In genomic region chr1:21255284-21255942, GRCh38 we compare ENCODE assay signal across 9 cellular contexts. TPM values are rescaled to one million over a fixed set of nuclear protein-coding genes. Genes with fewer than 3 reads are reported as not detected.
DNase-seq lines count a peak whose midpoint lies in the region; ATAC-seq, FAIRE-seq and TF ChIP-seq lines count a peak whose summit lies in the region.
"Had no signal": no experiment of that assay in that cellular context is flagged by ENCODE, and none has a peak within 500 bp of the region (broad histone marks: within the 10 kb centered on the region; RNA-seq: fewer than 3 reads in every experiment).

No MANE protein-coding gene starts in this region.

- no peak overlapping the region for H3K4me3 ChIP-seq in K562
- H3K4me3 ChIP-seq: BLaER1 treated with 17β-estradiol and CSF1 and Interleukin-3, amounts not matched to agents 10 nM and 100 nM had no signal

- TF ChIP-seq RAD21 in K562 (CRISPR knock-in tag; conservative IDR thresholded peaks at IDR 0.05 in 1 of 2, IDR thresholded peaks at IDR 0.05 in 1 of 2) = peak; percentile 98 to 99

- peaks cover 0 to 6% of the 10 kb centered on the region in 2 experiments; a peak in 2 of 5 replicates for H3K4me1 ChIP-seq in K562 (replicated peaks in 1 of 2; ENCODE audit: control insufficient read depth in 2 of 2, insufficient read depth in 2 of 2, low read length in 2 of 2)

- no peak overlapping the region for H3K27ac ChIP-seq in 22Rv1
- no peak overlapping the region for H3K27ac ChIP-seq in K562 (ENCODE audit: extremely low read depth, low read depth, low read length)

- no TSS peak for BruUV-seq in K562 (replicated peaks; lab: Mats Ljungman, UMichigan)

- in situ Hi-C loops in K562 (cut with MboI) = loop anchor here (5.0 to 10.0 kb wide), 3 partner anchors 112 to 399 kb away; no protein-coding TSS in a partner anchor

- H3K9me3 ChIP-seq in K562 (replicated peaks; ENCODE audit: control insufficient read depth, insufficient read depth, low read depth, low read length) = no peaks in the 10 kb centered on the region
- H3K9me3 ChIP-seq: BLaER1 treated with 17β-estradiol and CSF1 and Interleukin-3, amounts not matched to agents 10 nM and 100 nM had no signal

- DNase-seq in GM19240 (ENCODE audit: insufficient read length, low spot score) (peak; percentile 73), NCI-H2171 treated with DMSO at 0.1 percent for 48 hours (lab: John Stamatoyannopoulos, UW) (peak; percentile 81), UCSD-AML1 (lab: John Stamatoyannopoulos, UW; ENCODE audit: unreplicated experiment) (peak; percentile 86), K562 (ENCODE audit: extremely low read depth in 1 of 4, low spot score in 3 of 4) (peak; percentile 76 to 90 (median 80)), iPS DF 4.7 (ENCODE audit: extremely low read depth, low spot score) (peak; percentile 82)
- peak; percentile 63 to 78 for DNase-seq in stimulated activated CD4-positive, alpha-beta T cell treated with anti-CD3 and anti-CD28 coated beads, Interleukin-12 subunit alpha, Interleukin-12 subunit beta, amount 100 ng/mL, for 24 hours (ENCODE audit: low read depth in 2 of 2)

- H3K9ac ChIP-seq in K562 (ENCODE audit: insufficient read depth in 1 of 2, low read depth in 2 of 2, low read length in 2 of 2) = no peak overlapping the region

- H2AFZ ChIP-seq in K562 (ENCODE audit: low read depth, low read length) = no peak overlapping the region

- intact Hi-C loops in K562 (cut with micrococcal nuclease) = loop anchor here (1.0 kb wide), 2 partner anchors 79 to 113 kb away; no protein-coding TSS in a partner anchor

- 45% methylated on average over 11 of the region's 11 CpGs for WGBS in K562 (ENCODE audit: insufficient coverage, low coverage, missing lambda C conversion rate)

- no peak for TF ChIP-seq EP300 in K562 (IDR thresholded peaks at IDR 0.05; ENCODE audit: low read length)

- no peak for TF ChIP-seq POLR2A in K562 (conservative IDR thresholded peaks at IDR 0.05)

- FAIRE-seq in K562 (lab: Jason Lieb, UNC) = peak; percentile 97

- no peaks in the 10 kb centered on the region for H3K79me2 ChIP-seq in K562 (ENCODE audit: control insufficient read depth, insufficient read depth, low read length)

- H3K4me2 ChIP-seq in K562 (ENCODE audit: insufficient read depth, low read length) = no peak overlapping the region

- ATAC-seq in K562 (peak; percentile 96), GM19324 (IDR thresholded peaks at IDR 0.05; ENCODE audit: low FRiP score, unreplicated experiment) (no peak)

- CTCF ChIA-PET in K562 (lab: Yijun Ruan, JAX; ENCODE audit: low intra/inter-chr PET ratio) = interaction anchor here (0.9 to 5.8 kb wide), 6 partner anchors 15 to 242 kb away, joined by 3 to 86 read pairs (median 10); no protein-coding TSS in a partner anchor

- H3K36me3 ChIP-seq in K562 (ENCODE audit: control insufficient read depth, insufficient read depth, low read length) = peaks cover 10% of the 10 kb centered on the region; the same call in 1 of the 3 replicates

- H4K20me1 ChIP-seq in K562 (replicated peaks; ENCODE audit: control insufficient read depth, insufficient read depth, low read length) = peaks cover 17% of the 10 kb centered on the region

- peak; percentile 89 for TF ChIP-seq CTCF in 22Rv1 (IDR thresholded peaks at IDR 0.05)
- peak; percentile 92 to 98 (median 96) for TF ChIP-seq CTCF in K562 (IDR thresholded peaks at IDR 0.05 in 2 of 3, conservative IDR thresholded peaks at IDR 0.05 in 1 of 3; ENCODE audit: insufficient read depth in 2 of 3, low read depth in 1 of 3, low read length in 3 of 3)

- H3K9me1 ChIP-seq in K562 (ENCODE audit: control insufficient read depth, insufficient read depth, low read length) = no peaks in the 10 kb centered on the region

- POLR2A ChIA-PET in K562 (lab: Yijun Ruan, JAX) = interaction anchor here (0.7 to 3.1 kb wide), 11 partner anchors 8 to 740 kb away, joined by 3 to 20 read pairs (median 4); partner anchors contain the start of gene ECE1

- H3K27me3 ChIP-seq in K562 (ENCODE audit: control insufficient read depth in 2 of 2, insufficient read depth in 2 of 2, low read length in 2 of 2) = no peaks in the 10 kb centered on the region

TF ChIP-seq in K562, 482 proteins besides CTCF, POLR2A, EP300 and RAD21 (continues in another document):
- TF ChIP-seq MCM3 (IDR thresholded peaks at IDR 0.05) = no peak
- TF ChIP-seq BHLHE40 (IDR thresholded peaks at IDR 0.05; ENCODE audit: low read length) = 0 out of 2 replicates have a peak, but pooled peaks have one; percentile 19
- TF ChIP-seq ATF1 (CRISPR knock-in tag; IDR thresholded peaks at IDR 0.05) = no peak
- TF ChIP-seq ATF1 (tag; IDR thresholded peaks at IDR 0.05) = 0 out of 2 replicates have a peak, but pooled peaks have one; percentile 22
- TF ChIP-seq CHD4 (IDR thresholded peaks at IDR 0.05; ENCODE audit: insufficient read depth, insufficient replicate concordance, low read depth, low read length, poor library complexity, severe bottlenecking) = peak; percentile 50
- TF ChIP-seq NUFIP1 (IDR thresholded peaks at IDR 0.05; ENCODE audit: partially characterized antibody) = no peak
- peak; percentile 27; the same call in 1 of the 2 replicates for TF ChIP-seq SP1 (CRISPR knock-in tag; IDR thresholded peaks at IDR 0.05)
- TF ChIP-seq GABPB1 (CRISPR knock-in tag; IDR thresholded peaks at IDR 0.05) = peak; percentile 55
- TF ChIP-seq ZBTB33 (CRISPR knock-in tag; IDR thresholded peaks at IDR 0.05) = peak; percentile 69
- peak; percentile 60; the same call in 1 of the 2 replicates for TF ChIP-seq SMARCA5 (IDR thresholded peaks at IDR 0.05)
- no peak for TF ChIP-seq CREB5 (CRISPR knock-in tag; IDR thresholded peaks at IDR 0.05)
- TF ChIP-seq RBM25 (IDR thresholded peaks at IDR 0.05; ENCODE audit: low read depth, low read length, severe bottlenecking) = peak; percentile 87
- peak; percentile 44; the same call in 1 of the 2 replicates for TF ChIP-seq JUN (IDR thresholded peaks at IDR 0.05; ENCODE audit: borderline replicate concordance, low read depth, low read length)
- TF ChIP-seq JUN (CRISPR knock-in tag; IDR thresholded peaks at IDR 0.05; ENCODE audit: borderline replicate concordance) = no peak
- 0 out of 2 replicates have a peak, but pooled peaks have one; percentile 60 for TF ChIP-seq MYNN (IDR thresholded peaks at IDR 0.05)
- TF ChIP-seq MYNN (CRISPR knock-in tag; IDR thresholded peaks at IDR 0.05) = no peak
- no peak for TF ChIP-seq MEF2A (IDR thresholded peaks at IDR 0.05; ENCODE audit: control insufficient read depth, low read depth, low read length)
- peak; percentile 84 for TF ChIP-seq CC2D1A (IDR thresholded peaks at IDR 0.05)
- TF ChIP-seq PPARD (CRISPR knock-in tag; IDR thresholded peaks at IDR 0.05) = no peak
- TF ChIP-seq SMC3 (conservative IDR thresholded peaks at IDR 0.05; ENCODE audit: insufficient read depth, low read depth, low read length) = peak; percentile 99
- peak; percentile 26; the same call in 1 of the 2 replicates for TF ChIP-seq ZBTB7A (IDR thresholded peaks at IDR 0.05; ENCODE audit: borderline replicate concordance, control insufficient read depth, low read depth, low read length)
- peak; percentile 20 for TF ChIP-seq DACH1 (IDR thresholded peaks at IDR 0.05; ENCODE audit: partially characterized antibody)

RNA-seq across cellular contexts. Expression of gene ECE1, which starts 34.9 kb away (rescaled TPM):
- 46.9 and 72.4 TPM in 2 replicates for total RNA-seq in K562 (2011; cell fraction: chromatin; rRNA removed; ENCODE audit: low replicate concordance)
- total RNA-seq in K562 (2011; cell fraction: nucleolus; rRNA removed) = 41.5 and 47.5 TPM in 2 replicates
- 38.9 and 42.0 TPM in 2 replicates for total RNA-seq in K562 (2011; cell fraction: nucleoplasm; rRNA removed)
- total RNA-seq in K562 (2014; rRNA removed) (18.8 and 21.3 TPM in 2 replicates), K562 (2014; rRNA removed; fragmentation: Illumina TruSeq; extraction: Trizol) (11.0 and 14.5 TPM in 2 replicates), K562 (2015; rRNA removed; fragmentation: Illumina TruSeq; extraction: Trizol) (5.3 and 6.9 TPM in 2 replicates), K562 (2021) (31.6 and 34.8 TPM in 2 replicates)
- polyA plus RNA-seq in K562 (2011; rRNA removed) (10.3 and 26.8 TPM in 2 replicates), K562 (2014; fragmentation: Illumina TruSeq; extraction: Trizol) (29.7 and 30.8 TPM in 2 replicates), K562 (2014; fragmentation: Nextera tagmentation; extraction: Ambion mirVana) (under 1 TPM; 0.56 to 0.61 TPM), K562 (2014; rRNA removed) (10.1 and 12.1 TPM in 2 replicates)
- polyA plus RNA-seq in K562 (2011; cell fraction: cytosol; rRNA removed) = 5.5 and 9.8 TPM in 2 replicates
- polyA plus RNA-seq in K562 (2011; cell fraction: nucleus; rRNA removed) = 12.7 and 17.7 TPM in 2 replicates
- polyA plus RNA-seq in K562 (2012) = 20.2 and 46.9 TPM in 2 replicates
- polyA minus RNA-seq in K562 (2011; rRNA and poly(A)+ RNA removed) = 9.1 and 14.0 TPM in 2 replicates
- 9.9 and 13.4 TPM in 2 replicates for polyA minus RNA-seq in K562 (2011; cell fraction: cytosol; rRNA and poly(A)+ RNA removed)
- polyA minus RNA-seq in K562 (2011; cell fraction: nucleus; rRNA and poly(A)+ RNA removed) = 9.1 and 11.0 TPM in 2 replicates
